ENCODE assay signal across 11 cellular contexts in the genomic region with DNA sequence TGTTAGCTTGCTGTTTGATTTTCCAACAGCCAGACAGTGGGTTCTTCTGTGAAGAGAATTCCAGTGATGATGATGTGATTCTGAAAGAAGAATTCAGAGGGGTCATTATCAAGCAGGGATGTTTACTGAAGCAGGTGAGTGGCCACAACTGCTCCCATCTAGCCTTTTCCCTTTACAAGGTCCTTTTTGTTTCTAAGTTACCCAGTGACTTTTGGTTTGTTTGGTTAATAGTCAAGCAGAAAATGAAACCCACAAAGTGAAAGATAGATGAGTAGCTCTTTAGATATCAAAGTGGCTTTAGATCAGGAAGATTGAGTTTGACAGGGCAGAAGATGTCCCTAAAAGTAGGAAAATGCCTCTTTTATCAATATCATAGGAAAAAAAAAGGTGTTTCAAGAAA.
DNase-seq lines count a peak whose midpoint lies in the region; ATAC-seq lines count a peak whose summit lies in the region.
"Had no signal": no experiment of that assay in that cellular context is flagged by ENCODE, and none has a peak within 500 bp of the region (broad histone marks: within the 10 kb centered on the region; RNA-seq: fewer than 3 reads in every experiment).

No MANE protein-coding gene starts in this region.

- intact Hi-C loops in dendritic cell treated with granulocyte-macrophage colony-stimulating factor and Interleukin-4, amounts not matched to agents 40 ng/mL and 50 ng/mL, for 4 days (cut with micrococcal nuclease) = no loop called here

- no peak overlapping the region for H3K4me3 Mint-ChIP-seq in dendritic cell treated with granulocyte-macrophage colony-stimulating factor and Interleukin-4, amounts not matched to agents 40 ng/mL and 50 ng/mL, for 4 days

- H3K36me3 Mint-ChIP-seq in dendritic cell treated with granulocyte-macrophage colony-stimulating factor and Interleukin-4, amounts not matched to agents 40 ng/mL and 50 ng/mL, for 4 days (ENCODE audit: low read depth) = peaks cover 100% of the 10 kb centered on the region

- peak overlapping the region; percentile 73 for H3K27ac Mint-ChIP-seq in dendritic cell treated with granulocyte-macrophage colony-stimulating factor and Interleukin-4, amounts not matched to agents 40 ng/mL and 50 ng/mL, for 4 days

- H3K27me3 Mint-ChIP-seq in dendritic cell treated with granulocyte-macrophage colony-stimulating factor and Interleukin-4, amounts not matched to agents 40 ng/mL and 50 ng/mL, for 4 days = no peaks in the 10 kb centered on the region

- peak overlapping the region; percentile 76; the same call in 1 of the 2 replicates for H3K4me3 ChIP-seq in GM08714 (ENCODE audit: low read length)
- H3K4me3 ChIP-seq: transverse colon had no signal

- peaks cover 81% of the 10 kb centered on the region for H3K4me1 Mint-ChIP-seq in dendritic cell treated with granulocyte-macrophage colony-stimulating factor and Interleukin-4, amounts not matched to agents 40 ng/mL and 50 ng/mL, for 4 days (ENCODE audit: low read depth)

- DNase-seq in HuH-7 (ENCODE audit: low spot score) (no peak), Kasumi-1 (lab: John Stamatoyannopoulos, UW) (no peak)
- DNase-seq in stimulated activated CD4-positive, alpha-beta T cell treated with anti-CD3 and anti-CD28 coated beads, Interleukin-12 subunit alpha, Interleukin-12 subunit beta, amount 100 ng/mL, for 4 hours = no peak
- DNase-seq: central memory CD4-positive, alpha-beta T cell; NCI-H1048; transverse colon had no signal

- ATAC-seq in GM19395 (IDR thresholded peaks at IDR 0.05; ENCODE audit: unreplicated experiment) = peak; percentile 54
- ATAC-seq in HG03432 (IDR thresholded peaks at IDR 0.05; ENCODE audit: unreplicated experiment) = peak; percentile 31
- no peak for ATAC-seq in GM19328 (IDR thresholded peaks at IDR 0.05; ENCODE audit: unreplicated experiment)

- H3K9me3 Mint-ChIP-seq in dendritic cell treated with granulocyte-macrophage colony-stimulating factor and Interleukin-4, amounts not matched to agents 40 ng/mL and 50 ng/mL, for 4 days = no peaks in the 10 kb centered on the region
